8 cellular contexts compared by ENCODE assay signal in the genomic region with DNA sequence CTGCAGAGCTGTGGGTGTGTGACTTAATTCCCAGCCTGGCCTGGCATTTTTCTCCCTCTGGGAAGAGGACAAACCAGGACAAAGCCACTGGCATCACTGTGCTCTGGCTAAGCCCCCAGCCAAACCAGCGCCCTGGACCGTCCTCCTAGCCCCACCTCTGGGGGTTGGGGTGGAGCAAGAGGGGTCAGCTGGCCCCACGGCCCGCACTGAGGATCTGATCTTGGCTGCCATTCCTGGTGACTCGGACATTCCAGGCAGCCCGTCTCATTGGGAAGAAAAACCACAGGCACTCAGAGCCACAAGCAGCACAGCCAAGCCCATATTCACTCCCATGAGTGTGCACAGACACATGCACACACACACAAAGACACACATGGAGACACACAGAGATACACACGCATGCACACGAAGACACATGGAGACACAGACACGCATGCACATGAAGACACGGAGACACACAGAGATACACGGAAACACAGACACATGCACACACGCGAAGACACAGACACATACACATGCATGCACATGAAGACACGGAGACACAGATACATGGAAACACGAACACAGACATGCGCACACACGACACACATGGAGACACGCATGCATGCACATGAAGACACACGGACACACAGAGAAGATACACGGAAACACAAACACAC. TPM values are rescaled to one million over a fixed set of nuclear protein-coding genes. Genes with fewer than 3 reads are reported as not detected.
A peak's percentile ranks its signal among the peaks of the same experiment; 100 is the strongest.
DNase-seq lines count a peak whose midpoint lies in the region; ATAC-seq and TF ChIP-seq lines count a peak whose summit lies in the region.

No MANE protein-coding gene starts in this region.

- H3K27ac ChIP-seq in HUES6 (ENCODE audit: low read depth, low read length): no peak overlapping the region
- no peak overlapping the region for H3K27ac ChIP-seq in liver (ENCODE audit: low read depth in 1 of 2, low read length in 2 of 2)
- peak overlapping the region; percentile 86 to 92 (median 89) for H3K27ac ChIP-seq in transverse colon

- no peaks in the 10 kb centered on the region for H3K27me3 ChIP-seq in HUES6 (ENCODE audit: control insufficient read depth, insufficient read depth, low read length)
- H3K27me3 ChIP-seq in liver (ENCODE audit: control insufficient read depth in 4 of 4, insufficient read depth in 4 of 4, low read length in 3 of 4): no peaks in the 10 kb centered on the region
- peaks cover 41% of the 10 kb centered on the region for H3K27me3 ChIP-seq in transverse colon

- in situ Hi-C loops in transverse colon (cut with MboI; ENCODE audit: low pct_ligation_motif_present in 1 of 4, low pct_unique_long_range_greater_than_20kb in 1 of 4, low sequenced_read_pairs in 3 of 4): no loop called here

- DNase-seq in choroid plexus epithelial cell (ENCODE audit: low read depth): peak; percentile 86
- DNase-seq in transverse colon: peak; percentile 57
- no peak for DNase-seq in NCI-H1694 treated with DMSO at 0.1 percent for 48 hours (lab: John Stamatoyannopoulos, UW)
- no peak for DNase-seq in activated CD4-positive, alpha-beta T cell treated with anti-CD3 and anti-CD28 coated beads for 48 hours
- DNase-seq in stimulated activated CD4-positive, alpha-beta T cell treated with anti-CD3 and anti-CD28 coated beads, Interleukin-15, amount 100 ng/mL, for 24 hours: no peak

- no peak for ATAC-seq in GM18858 (IDR thresholded peaks at IDR 0.05; ENCODE audit: unreplicated experiment)

- H3K4me3 ChIP-seq in HUES6 (ENCODE audit: low read depth, low read length) (peak overlapping the region; percentile 6; the same call in 1 of the 2 replicates), choroid plexus epithelial cell (ENCODE audit: low read depth, low read length) (no peak overlapping the region), liver (ENCODE audit: low read depth in 1 of 3, low read length in 3 of 3) (no peak overlapping the region), transverse colon (no peak overlapping the region)

- H3K9ac ChIP-seq in HUES6 (ENCODE audit: low read length) (no peak overlapping the region), liver (ENCODE audit: low read depth in 1 of 2, low read length in 2 of 2) (no peak overlapping the region)

- H3K36me3 ChIP-seq in HUES6 (ENCODE audit: control insufficient read depth, insufficient read depth, low read length) (no peaks in the 10 kb centered on the region), liver (ENCODE audit: control insufficient read depth in 4 of 4, insufficient read depth in 3 of 4, low read depth in 1 of 4, low read length in 3 of 4) (no peaks in the 10 kb centered on the region), transverse colon (no peaks in the 10 kb centered on the region)

- no peak for TF ChIP-seq POLR2A in transverse colon (IDR thresholded peaks at IDR 0.05)

- H3K4me1 ChIP-seq in HUES6 (ENCODE audit: control insufficient read depth, insufficient read depth, low read length) (peaks cover 49% of the 10 kb centered on the region), liver (ENCODE audit: control insufficient read depth in 4 of 4, insufficient read depth in 4 of 4, low read length in 3 of 4) (no peaks in the 10 kb centered on the region), transverse colon (peaks cover 12 to 52% (median 22%) of the 10 kb centered on the region in 4 donors)

- intact Hi-C loops in transverse colon (cut with DNase I; ENCODE audit: low total_unique reads): no loop called here

- TF ChIP-seq CTCF in choroid plexus epithelial cell (conservative IDR thresholded peaks at IDR 0.05; ENCODE audit: low read depth, low read length) (no peak), liver (IDR thresholded peaks at IDR 0.05; ENCODE audit: low read depth, low read length, missing input control) (no peak), transverse colon (IDR thresholded peaks at IDR 0.05) (no peak)

- H3K9me3 ChIP-seq in HUES6 (ENCODE audit: control insufficient read depth, insufficient read depth, low read depth, low read length) (no peaks in the 10 kb centered on the region), liver (ENCODE audit: control insufficient read depth in 4 of 4, low read length in 3 of 4) (no peaks in the 10 kb centered on the region), transverse colon (no peaks in the 10 kb centered on the region)

- no peak for TF ChIP-seq RAD21 in liver (IDR thresholded peaks at IDR 0.05)

- TF ChIP-seq EP300 in transverse colon (IDR thresholded peaks at IDR 0.05; ENCODE audit: low read depth): no peak

- 73% methylated on average over 20 of the region's 20 CpGs for WGBS in liver
- WGBS in transverse colon (ENCODE audit: low coverage in 1 of 2), 2 donors: 59 to 76% methylated on average over 8 to 20 of the region's 20 CpGs

TF ChIP-seq in liver, 16 proteins besides CTCF, POLR2A, EP300 and RAD21:
- TF ChIP-seq NR2F2 (IDR thresholded peaks at IDR 0.05) (peak; percentile 15), JUND (IDR thresholded peaks at IDR 0.05) (no peak)

RNA-seq across cellular contexts. Expression of a gene that starts 2.3 kb away (rescaled TPM):
- total RNA-seq in liver (1 to 10 TPM; 3.2 to 5.3 TPM), transverse colon (100 to 1,000 TPM in 1 of 4 donors, 10 to 100 TPM in 3; 31.1 to 145 (median 57.1) TPM)
- polyA plus RNA-seq in liver: 1 to 10 TPM; 1.8 to 5.9 TPM

RNA-seq across cellular contexts. Expression of a gene that starts 11.4 kb away (rescaled TPM):
- total RNA-seq in liver (10 to 100 TPM; 20.4 to 41.2 TPM), transverse colon (100 to 1,000 TPM; 103 to 182 (median 115) TPM)
- 10 to 100 TPM in 1 of 2 donors, 1 to 10 TPM in 1; 5.7 to 29.2 TPM for polyA plus RNA-seq in liver

RNA-seq across cellular contexts. Expression of a gene that starts 14.4 kb away (rescaled TPM):
- total RNA-seq in liver (10 to 100 TPM; 38.4 to 52.6 TPM), transverse colon (100 to 1,000 TPM; 110 to 197 (median 167) TPM)
- 100 to 1,000 TPM; 143 to 175 TPM for polyA plus RNA-seq in liver

RNA-seq across cellular contexts. Expression of a gene that starts 29.6 kb away (rescaled TPM):
- total RNA-seq in liver: under 1 TPM; 0.19 to 0.33 TPM
- polyA plus RNA-seq in liver: under 1 TPM in 1 of 2 donors, not detected in 1; 0.36 TPM
- total RNA-seq in transverse colon: 1 to 10 TPM in 2 of 4 donors, under 1 TPM in 1, not detected in 1; 0.40 to 2.0 (median 1.9) TPM

RNA-seq across cellular contexts. Expression of a gene that starts 36.0 kb away (rescaled TPM):
- total RNA-seq in liver: 10 to 100 TPM in 1 of 2 donors, 1 to 10 TPM in 1; 7.9 to 14.6 TPM
- 10 to 100 TPM; 30.4 to 45.1 TPM for polyA plus RNA-seq in liver
- 100 to 1,000 TPM in 1 of 4 donors, 10 to 100 TPM in 3; 48.0 to 134 (median 77.7) TPM for total RNA-seq in transverse colon

Comparison
In these comparisons a context has a peak if more than half of its experiments do, and no peak if none do; other contexts are left out.
1. H3K27ac ChIP-seq: peak in transverse colon (4 of 4); none in HUES6 (single experiment) and liver (0 of 2).
2. DNase-seq: peak in choroid plexus epithelial cell (single experiment) and transverse colon (single experiment); none in NCI-H1694 treated with DMSO at 0.1 percent for 48 hours (single experiment), activated CD4-positive, alpha-beta T cell treated with anti-CD3 and anti-CD28 coated beads for 48 hours (single experiment) and stimulated activated CD4-positive, alpha-beta T cell treated with anti-CD3 and anti-CD28 coated beads, Interleukin-15, amount 100 ng/mL, for 24 hours (single experiment).
3. RNA of a gene that starts 2.3 kb away (total RNA-seq): 31.1 to 145 TPM in transverse colon; 3.2 to 5.3 TPM in liver; every median in the first group is over 4 times any median in the second.